Comparison of ENCODE assay signal across 8 cellular contexts in genomic region chr18:76494181-76494540, GRCh38. TPM values are rescaled to one million over a fixed set of nuclear protein-coding genes. Genes with fewer than 3 reads are reported as not detected.
A peak's percentile ranks its signal among the peaks of the same experiment; 100 is the strongest.
DNase-seq lines count a peak whose midpoint lies in the region; ATAC-seq and TF ChIP-seq lines count a peak whose summit lies in the region.

No MANE protein-coding gene starts in this region.

- H3K27me3 Mint-ChIP-seq in naive thymus-derived CD4-positive, alpha-beta T cell, result peaks cover 0 to 81% (median 0%) of the 10 kb centered on the region in 5 donors

- DNase-seq in AG09309 (ENCODE audit: low read depth) (no peak), H4 (ENCODE audit: low spot score) (peak; percentile 17), SK-MEL-5 (ENCODE audit: low read depth, low spot score) (peak; percentile 27), epithelial cell of esophagus (ENCODE audit: low read depth) (peak; percentile 45), GOT3 (lab: John Stamatoyannopoulos, UW) (no peak)
- DNase-seq in naive thymus-derived CD4-positive, alpha-beta T cell, result peak in 4 of 9 donors; percentile 7 to 33 (median 14)

- in situ Hi-C loops in SK-MEL-5 (cut with HindIII; ENCODE audit: low pct_unique_long_range_greater_than_20kb, low sequenced_read_pairs), result no loop called here

- peaks cover 8 to 9% of the 10 kb centered on the region in 2 donors for H3K4me1 ChIP-seq in naive thymus-derived CD4-positive, alpha-beta T cell (ENCODE audit: control insufficient read depth in 2 of 2, insufficient read depth in 2 of 2, low read length in 2 of 2)

- H3K9me3 Mint-ChIP-seq in naive thymus-derived CD4-positive, alpha-beta T cell, result peaks cover 0 to 1% (median 0%) of the 10 kb centered on the region in 11 donors

- no peaks in the 10 kb centered on the region for H3K36me3 ChIP-seq in naive thymus-derived CD4-positive, alpha-beta T cell (ENCODE audit: control insufficient read depth in 2 of 3, insufficient read depth in 3 of 3, low read length in 3 of 3)

- H3K27me3 ChIP-seq in naive thymus-derived CD4-positive, alpha-beta T cell (ENCODE audit: control insufficient read depth in 2 of 2, insufficient read depth in 2 of 2, low read length in 2 of 2), result no peaks in the 10 kb centered on the region

- H3K4me3 ChIP-seq in AG09309 (ENCODE audit: control insufficient read depth, low read depth, low read length), result peak overlapping the region; percentile 96
- H3K4me3 ChIP-seq in epithelial cell of esophagus (ENCODE audit: low read length), result peak overlapping the region; percentile 67
- H3K4me3 ChIP-seq in naive thymus-derived CD4-positive, alpha-beta T cell (ENCODE audit: low read length), result peak overlapping the region; percentile 87

- H3K36me3 Mint-ChIP-seq in naive thymus-derived CD4-positive, alpha-beta T cell, result no peaks in the 10 kb centered on the region

- intact Hi-C loops in naive thymus-derived CD4-positive, alpha-beta T cell (cut with micrococcal nuclease), result loop anchor here (1.0 to 10.0 kb wide), 10 partner anchors 42 to 1997 kb away; partner anchors contain the start of genes CNDP2 (in 1 of the 2), PTGR3 (in 1 of the 2) and ZNF407 (in 1 of the 2)

- CTCF ChIA-PET in naive thymus-derived CD4-positive, alpha-beta T cell (lab: Charles Lee), result no interaction called here

- POLR2A ChIA-PET in naive thymus-derived CD4-positive, alpha-beta T cell (lab: Charles Lee), result interaction anchor here (0.8 kb wide), 1 partner anchor 25 kb away, joined by 4 read pairs; no protein-coding TSS in a partner anchor

- H3K9me3 ChIP-seq in naive thymus-derived CD4-positive, alpha-beta T cell (ENCODE audit: control insufficient read depth in 2 of 3, low read length in 3 of 3), result no peaks in the 10 kb centered on the region

- peak overlapping the region; percentile 62 for H3K27ac ChIP-seq in naive thymus-derived CD4-positive, alpha-beta T cell (ENCODE audit: low read depth, low read length)

- H3K4me3 Mint-ChIP-seq in naive thymus-derived CD4-positive, alpha-beta T cell, result peak overlapping the region; percentile 94 to 96 (median 95)

- no peak for ATAC-seq in naive thymus-derived CD4-positive, alpha-beta T cell
- no peak for ATAC-seq in HG03342 (IDR thresholded peaks at IDR 0.05; ENCODE audit: unreplicated experiment)
- ATAC-seq in HG02588 (IDR thresholded peaks at IDR 0.05; ENCODE audit: unreplicated experiment), result no peak

- TF ChIP-seq CTCF in AG09309 (IDR thresholded peaks at IDR 0.05; ENCODE audit: control insufficient read depth, insufficient read depth, low read depth, low read length, missing control alignments) (no peak), epithelial cell of esophagus (IDR thresholded peaks at IDR 0.05; ENCODE audit: insufficient read depth, low read depth, low read length, missing control alignments) (no peak)

- peaks cover 25 to 43% (median 34%) of the 10 kb centered on the region in 7 donors for H3K4me1 Mint-ChIP-seq in naive thymus-derived CD4-positive, alpha-beta T cell

- peak overlapping the region; percentile 54 to 95 (median 75) for H3K27ac Mint-ChIP-seq in naive thymus-derived CD4-positive, alpha-beta T cell

RNA-seq across cellular contexts. Expression of gene ZNF516, which starts 0.9 kb away (rescaled TPM):
- total RNA-seq in H4 (2014; rRNA removed; shearing (Covaris generic)), result 7.0 and 7.4 TPM in 2 replicates
- 15.1 and 16.6 TPM in 2 replicates for total RNA-seq in SK-MEL-5 (2014; rRNA removed; shearing (Covaris generic))
- polyA plus RNA-seq in SK-MEL-5 (2015; cell fraction: cytosol; rRNA removed), result 16.4 and 25.7 TPM in 2 replicates
- 32.6 and 47.0 TPM in 2 replicates for polyA plus RNA-seq in SK-MEL-5 (2015; cell fraction: nucleus; rRNA removed)
- 10 to 100 TPM in 4 of 5 experiments, 1 to 10 TPM in 1; 1.9 to 60.4 (median 22.6) TPM for total RNA-seq in naive thymus-derived CD4-positive, alpha-beta T cell
- 1 to 10 TPM; 3.5 to 5.4 TPM for polyA plus RNA-seq in naive thymus-derived CD4-positive, alpha-beta T cell

Comparison
In these comparisons a context has a peak if more than half of its experiments do, and no peak if none do; other contexts are left out.
1. DNase-seq: peak in H4 (single experiment), SK-MEL-5 (single experiment) and epithelial cell of esophagus (single experiment); none in AG09309 (single experiment) and GOT3 (single experiment).
2. Peak in every context shown above with its lines, with median percentiles within 50 percentile points of each other: H3K4me3 ChIP-seq.